14 cellular contexts compared by ENCODE assay signal in genomic region chr3:146157325-146158060, GRCh38. TPM values are rescaled to one million over a fixed set of nuclear protein-coding genes. Genes with fewer than 3 reads are reported as not detected.
DNase-seq lines count a peak whose midpoint lies in the region; ATAC-seq and TF ChIP-seq lines count a peak whose summit lies in the region.
"Had no signal": no experiment of that assay in that cellular context is flagged by ENCODE, and none has a peak within 500 bp of the region (broad histone marks: within the 10 kb centered on the region; RNA-seq: fewer than 3 reads in every experiment).

No MANE protein-coding gene starts in this region.

- TF ChIP-seq CTCF in AG04450 (IDR thresholded peaks at IDR 0.05; ENCODE audit: low read depth, low read length) = no peak
- no peak for TF ChIP-seq CTCF in WTC11 (IDR thresholded peaks at IDR 0.05)
- TF ChIP-seq CTCF in glutamatergic neuron (IDR thresholded peaks at IDR 0.05; ENCODE audit: partially characterized antibody, unreplicated experiment) = no peak
- no peak for TF ChIP-seq CTCF in sigmoid colon (IDR thresholded peaks at IDR 0.05)
- TF ChIP-seq CTCF in RWPE1 (conservative IDR thresholded peaks at IDR 0.05; ENCODE audit: low read depth) = no peak

- H3K4me3 ChIP-seq in AG04450 (ENCODE audit: low read depth, low read length) = peak overlapping the region; percentile 8; the same call in 1 of the 2 replicates
- peak overlapping the region in 2 of 4 donors; percentile 86 to 91 for H3K4me3 ChIP-seq in sigmoid colon

- H3K4me3 Mint-ChIP-seq in WTC11 (no peak overlapping the region; the same call in 1 of the 2 replicates), glutamatergic neuron (ENCODE audit: unreplicated experiment) (peak overlapping the region; percentile 68)
- H3K4me3 Mint-ChIP-seq: activated naive CD4-positive, alpha-beta T cell treated with anti-CD3 and anti-CD28 coated beads, Interleukin-2, amount 50 U/mL, for 24 hours; IgD-negative memory B cell had no signal

- no peaks in the 10 kb centered on the region; the same call in 1 of the 2 replicates for H3K36me3 Mint-ChIP-seq in WTC11
- no peaks in the 10 kb centered on the region for H3K36me3 Mint-ChIP-seq in glutamatergic neuron (ENCODE audit: unreplicated experiment)
- H3K36me3 Mint-ChIP-seq: activated naive CD4-positive, alpha-beta T cell treated with anti-CD3 and anti-CD28 coated beads, Interleukin-2, amount 50 U/mL, for 24 hours; IgD-negative memory B cell had no signal

- no peaks in the 10 kb centered on the region for H3K27me3 ChIP-seq in AG04450 (ENCODE audit: control insufficient read depth, insufficient read depth, low read length)
- H3K27me3 ChIP-seq in sigmoid colon = no peaks in the 10 kb centered on the region

- H3K4me1 Mint-ChIP-seq in WTC11 (peaks cover 68% of the 10 kb centered on the region), glutamatergic neuron (ENCODE audit: low read depth, unreplicated experiment) (peaks cover 45% of the 10 kb centered on the region)

- H3K27ac ChIP-seq in AG04450 (ENCODE audit: low read depth, low read length) (no peak overlapping the region), sigmoid colon (peak overlapping the region; percentile 93 to 94 (median 93)), RWPE1 (no peak overlapping the region)

- H3K9me3 ChIP-seq in AG04450 (ENCODE audit: control insufficient read depth, insufficient read depth, low read length) (no peaks in the 10 kb centered on the region), sigmoid colon (no peaks in the 10 kb centered on the region)

- POLR2A ChIA-PET in AG04450 (lab: Yijun Ruan, JAX) (interaction anchor here (0.5 kb wide), 1 partner anchor 39 kb away, joined by 5 read pairs; no protein-coding TSS in a partner anchor), WTC11 (lab: Charles Lee) (no interaction called here), RWPE1 (lab: Yijun Ruan, JAX; ENCODE audit: low non-redundant PET) (no interaction called here)

- TF ChIP-seq POLR2A in sigmoid colon (IDR thresholded peaks at IDR 0.05) = no peak

- no peaks in the 10 kb centered on the region for H3K36me3 ChIP-seq in sigmoid colon

- no peaks in the 10 kb centered on the region for H3K9me3 Mint-ChIP-seq in WTC11
- H3K9me3 Mint-ChIP-seq in glutamatergic neuron (ENCODE audit: unreplicated experiment) = peaks cover 10% of the 10 kb centered on the region
- H3K9me3 Mint-ChIP-seq: activated naive CD4-positive, alpha-beta T cell treated with anti-CD3 and anti-CD28 coated beads, Interleukin-2, amount 50 U/mL, for 24 hours had no signal

- ATAC-seq in WTC11 (no peak), HG03378 (IDR thresholded peaks at IDR 0.05; ENCODE audit: unreplicated experiment) (no peak)
- ATAC-seq: sciatic nerve had no signal

- H3K27ac Mint-ChIP-seq in WTC11 = peak overlapping the region; percentile 88
- H3K27ac Mint-ChIP-seq in glutamatergic neuron (ENCODE audit: unreplicated experiment) = peak overlapping the region; percentile 0
- H3K27ac Mint-ChIP-seq: activated naive CD4-positive, alpha-beta T cell treated with anti-CD3 and anti-CD28 coated beads, Interleukin-2, amount 50 U/mL, for 24 hours; IgD-negative memory B cell had no signal

- DNase-seq in AG04450 (ENCODE audit: low read depth, low spot score) (no peak), WTC11 (ENCODE audit: low spot score) (no peak), glutamatergic neuron (no peak), sigmoid colon (no peak), NCI-H510A (lab: John Stamatoyannopoulos, UW) (no peak), RWPE1 (ENCODE audit: low spot score) (no peak), HPDE6-E6E7 (ENCODE audit: extremely low spot score) (no peak)
- DNase-seq: activated CD4-positive, alpha-beta T cell treated with anti-CD3 and anti-CD28 coated beads, Interleukin-2, amount 50 U/mL, for 1 hour; NK-92 treated with Interleukin-12 subunit alpha and Interleukin-12 subunit beta, amount 100 ng/mL, for 24 hours; SW 1271 had no signal

- intact Hi-C loops in sigmoid colon (cut with DNase I) = no loop called here

- WGBS in sigmoid colon, 2 donors = 75 to 77% methylated on average over 2 of the region's 2 CpGs

- H3K4me1 ChIP-seq in sigmoid colon = peaks cover 0 to 65% (median 53%) of the 10 kb centered on the region in 4 donors

- TF ChIP-seq EP300 in sigmoid colon (IDR thresholded peaks at IDR 0.05) = no peak

- H3K27me3 Mint-ChIP-seq in WTC11 (ENCODE audit: low read depth) (peaks cover 9% of the 10 kb centered on the region), glutamatergic neuron (ENCODE audit: unreplicated experiment) (no peaks in the 10 kb centered on the region)

- CTCF ChIA-PET in AG04450 (lab: Charles Lee) (interaction anchor here (0.5 to 7.1 kb wide), 7 partner anchors 17 to 170 kb away, joined by 3 to 62 read pairs (median 4); no protein-coding TSS in a partner anchor), WTC11 (lab: Charles Lee) (interaction anchor here (1.4 to 3.2 kb wide), 2 partner anchors 32 to 92 kb away, joined by 3 to 12 read pairs; no protein-coding TSS in a partner anchor), RWPE1 (lab: Yijun Ruan, JAX) (no interaction called here)

TF ChIP-seq in WTC11, 78 proteins besides CTCF, POLR2A, EP300 and RAD21 (continues in another document):
- TF ChIP-seq ZNF532 (CRISPR knock-in tag; IDR thresholded peaks at IDR 0.05; ENCODE audit: borderline replicate concordance) = no peak
- no peak for TF ChIP-seq NR2C2 (CRISPR knock-in tag; IDR thresholded peaks at IDR 0.05)
- no peak for TF ChIP-seq E2F1 (CRISPR knock-in tag; IDR thresholded peaks at IDR 0.05)
- no peak for TF ChIP-seq NFE2L1 (CRISPR knock-in tag; IDR thresholded peaks at IDR 0.05)
- no peak for TF ChIP-seq TEAD4 (CRISPR knock-in tag; IDR thresholded peaks at IDR 0.05)
- no peak for TF ChIP-seq MLX (CRISPR knock-in tag; IDR thresholded peaks at IDR 0.05)
- no peak for TF ChIP-seq ZNF396 (CRISPR knock-in tag; IDR thresholded peaks at IDR 0.05; ENCODE audit: borderline replicate concordance)
- no peak for TF ChIP-seq ZMAT4 (CRISPR knock-in tag; IDR thresholded peaks at IDR 0.05)
- TF ChIP-seq, protein P1, sequence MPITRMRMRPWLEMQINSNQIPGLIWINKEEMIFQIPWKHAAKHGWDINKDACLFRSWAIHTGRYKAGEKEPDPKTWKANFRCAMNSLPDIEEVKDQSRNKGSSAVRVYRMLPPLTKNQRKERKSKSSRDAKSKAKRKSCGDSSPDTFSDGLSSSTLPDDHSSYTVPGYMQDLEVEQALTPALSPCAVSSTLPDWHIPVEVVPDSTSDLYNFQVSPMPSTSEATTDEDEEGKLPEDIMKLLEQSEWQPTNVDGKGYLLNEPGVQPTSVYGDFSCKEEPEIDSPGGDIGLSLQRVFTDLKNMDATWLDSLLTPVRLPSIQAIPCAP (CRISPR knock-in tag; IDR thresholded peaks at IDR 0.05) = no peak
- no peak for TF ChIP-seq TEAD1 (CRISPR knock-in tag; IDR thresholded peaks at IDR 0.05)

RNA-seq across cellular contexts. Expression of gene PLOD2, which starts 3.5 kb away (rescaled TPM):
- 63.7 and 88.9 TPM in 2 replicates for polyA plus RNA-seq in AG04450 (2011; rRNA removed)
- polyA minus RNA-seq in AG04450 (2011; rRNA and poly(A)+ RNA removed) = 27.0 and 59.3 TPM in 2 replicates
- total RNA-seq in WTC11 (2021) = 36.6 to 40.7 TPM (median 39.3 TPM) in 3 replicates
- total RNA-seq in glutamatergic neuron (ENCODE audit: unreplicated experiment) = 45.6 TPM
- 10 to 100 TPM; 63.3 to 79.9 (median 75.5) TPM for total RNA-seq in sigmoid colon
- 10 to 100 TPM; 13.6 to 36.7 (median 22.2) TPM for polyA plus RNA-seq in sigmoid colon
- polyA plus RNA-seq: IgD-negative memory B cell had no signal

Comparison
In these comparisons a context has a peak if more than half of its experiments do, and no peak if none do; other contexts are left out.
1. H3K27ac ChIP-seq: peak in sigmoid colon (4 of 4); none in AG04450 (single experiment) and RWPE1 (single experiment).